In the genomic region with DNA sequence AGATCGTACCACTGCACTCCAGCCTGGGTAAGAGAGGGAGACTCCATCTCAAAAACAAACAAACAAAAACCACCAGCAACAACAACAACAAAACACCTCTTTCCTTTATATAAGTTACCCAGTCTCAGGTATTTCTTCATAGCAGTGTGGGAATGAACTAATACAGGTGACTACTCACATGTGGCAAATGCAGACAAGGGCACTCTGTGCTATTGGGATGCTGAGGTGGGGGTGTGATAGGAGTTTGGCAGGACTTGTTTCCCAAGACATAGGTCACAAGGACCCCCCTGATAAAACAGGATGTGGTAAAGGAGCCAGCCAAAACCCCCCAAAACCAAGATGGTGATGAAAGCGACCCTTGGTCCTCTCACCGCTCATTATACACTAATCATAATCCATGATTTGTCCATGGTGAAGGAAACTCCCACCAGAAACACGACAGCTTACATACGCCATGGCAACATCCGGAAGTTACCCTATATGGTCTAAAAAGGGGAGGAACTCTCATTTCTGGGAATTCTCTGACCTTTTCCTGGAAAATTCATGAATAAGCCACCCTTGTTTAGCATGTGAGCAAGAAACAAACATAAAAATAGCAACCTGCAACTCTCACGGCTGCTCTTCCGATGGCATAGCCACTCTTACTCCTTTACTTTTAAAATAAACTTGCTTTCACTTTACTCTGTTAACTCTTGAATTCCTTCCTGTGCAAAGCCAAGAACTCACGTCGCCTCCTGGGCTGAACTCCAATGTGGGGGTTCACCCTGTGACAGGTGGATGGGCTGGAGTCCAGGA, we compare ENCODE assay signal across 10 cellular contexts. TPM values are rescaled to one million over a fixed set of nuclear protein-coding genes. Genes with fewer than 3 reads are reported as not detected.
DNase-seq lines count a peak whose midpoint lies in the region; ATAC-seq and TF ChIP-seq lines count a peak whose summit lies in the region.
"Had no signal": no experiment of that assay in that cellular context is flagged by ENCODE, and none has a peak within 500 bp of the region (broad histone marks: within the 10 kb centered on the region; RNA-seq: fewer than 3 reads in every experiment).

No MANE protein-coding gene starts in this region.

- H3K27ac Mint-ChIP-seq in central memory CD8-positive, alpha-beta T cell (ENCODE audit: low read depth): peak overlapping the region; percentile 82

- DNase-seq in activated T-cell treated with anti-CD3 and anti-CD28 coated beads, Interleukin-2, amount 50 U/mL, for 4 hours: no peak
- DNase-seq in activated T-cell treated with anti-CD3 and anti-CD28 coated beads, Interleukin-2, amount 50 U/mL, for 48 hours: no peak
- DNase-seq in central memory CD8-positive, alpha-beta T cell (ENCODE audit: low spot score in 2 of 2): no peak
- DNase-seq in lower lobe of right lung (no peak), tibial nerve (ENCODE audit: low spot score in 2 of 2) (peak in 1 of 2 donors; percentile 29), ureter (ENCODE audit: low spot score) (no peak), SW480 (ENCODE audit: low spot score) (no peak)
- DNase-seq: NCI-H524 had no signal

- TF ChIP-seq CTCF in lower lobe of right lung (IDR thresholded peaks at IDR 0.05) (no peak), tibial nerve (IDR thresholded peaks at IDR 0.05) (no peak)

- no peaks in the 10 kb centered on the region for H3K27me3 ChIP-seq in lower lobe of right lung (ENCODE audit: low read depth)
- H3K27me3 ChIP-seq in tibial nerve: no peaks in the 10 kb centered on the region

- H3K36me3 Mint-ChIP-seq in activated T-cell treated with anti-CD3 and anti-CD28 coated beads, Interleukin-2, amount 50 U/mL, for 4 hours (ENCODE audit: insufficient read depth): no peaks in the 10 kb centered on the region
- peaks cover 2% of the 10 kb centered on the region for H3K36me3 Mint-ChIP-seq in central memory CD8-positive, alpha-beta T cell (ENCODE audit: insufficient read depth)

- ATAC-seq in activated T-cell treated with anti-CD3 and anti-CD28 coated beads, Interleukin-2, amount 50 U/mL, for 4 hours: peak; percentile 59 to 63
- ATAC-seq in central memory CD8-positive, alpha-beta T cell (replicated peaks; ENCODE audit: extremely low read depth, poor library complexity, severe bottlenecking): no peak
- peak; percentile 82 to 85 for ATAC-seq in lower lobe of right lung
- no peak for ATAC-seq in HG02938 (IDR thresholded peaks at IDR 0.05; ENCODE audit: unreplicated experiment)

- H3K4me1 ChIP-seq in lower lobe of right lung (peaks cover 22% of the 10 kb centered on the region), tibial nerve (peaks cover 0 to 38% (median 17%) of the 10 kb centered on the region in 4 donors)

- intact Hi-C loops in lower lobe of right lung (cut with DNase I): no loop called here

- H3K4me1 Mint-ChIP-seq in activated T-cell treated with anti-CD3 and anti-CD28 coated beads, Interleukin-2, amount 50 U/mL, for 4 hours (ENCODE audit: low read depth): peaks cover 14% of the 10 kb centered on the region
- peaks cover 7% of the 10 kb centered on the region for H3K4me1 Mint-ChIP-seq in central memory CD8-positive, alpha-beta T cell

- no peaks in the 10 kb centered on the region for H3K9me3 Mint-ChIP-seq in activated T-cell treated with anti-CD3 and anti-CD28 coated beads, Interleukin-2, amount 50 U/mL, for 4 hours
- no peaks in the 10 kb centered on the region for H3K9me3 Mint-ChIP-seq in central memory CD8-positive, alpha-beta T cell

- H3K27ac ChIP-seq in lower lobe of right lung (peak overlapping the region; percentile 73), tibial nerve (peak overlapping the region; percentile 71 to 88 (median 80))
- H3K27ac ChIP-seq: C4-2B had no signal

- H3K27me3 Mint-ChIP-seq in activated T-cell treated with anti-CD3 and anti-CD28 coated beads, Interleukin-2, amount 50 U/mL, for 4 hours (ENCODE audit: low read depth): peaks cover 5% of the 10 kb centered on the region
- no peaks in the 10 kb centered on the region for H3K27me3 Mint-ChIP-seq in central memory CD8-positive, alpha-beta T cell

- H3K4me3 ChIP-seq in lower lobe of right lung (peak overlapping the region; percentile 34), tibial nerve (peak overlapping the region in 3 of 4 donors; percentile 17 to 41 (median 39))

- TF ChIP-seq EP300 in tibial nerve (IDR thresholded peaks at IDR 0.05): peak; percentile 87 to 96

- H3K36me3 ChIP-seq in lower lobe of right lung (no peaks in the 10 kb centered on the region), tibial nerve (no peaks in the 10 kb centered on the region)

- 16 to 19% methylated on average over 10 of the region's 10 CpGs for WGBS in tibial nerve, 2 donors

- H3K9me3 ChIP-seq in lower lobe of right lung (no peaks in the 10 kb centered on the region), tibial nerve (no peaks in the 10 kb centered on the region)

- no peak for TF ChIP-seq POLR2A in tibial nerve (IDR thresholded peaks at IDR 0.05)

- H3K4me3 Mint-ChIP-seq in activated T-cell treated with anti-CD3 and anti-CD28 coated beads, Interleukin-2, amount 50 U/mL, for 4 hours: peak overlapping the region; percentile 76
- peak overlapping the region; percentile 67 for H3K4me3 Mint-ChIP-seq in central memory CD8-positive, alpha-beta T cell

RNA-seq across cellular contexts. Expression of gene INCENP, which starts 18.8 kb away (rescaled TPM):
- 10 to 100 TPM; 29.9 to 36.3 (median 32.8) TPM for total RNA-seq in activated T-cell treated with anti-CD3 and anti-CD28 coated beads, Interleukin-2, amount 50 U/mL, for 4 hours
- total RNA-seq in lower lobe of right lung (21.6 TPM), tibial nerve (10 to 100 TPM in 2 of 4 donors, 1 to 10 TPM in 2; 7.7 to 28.8 (median 13.0) TPM), ureter (14.4 TPM)

Comparison
In these comparisons a context has a peak if more than half of its experiments do, and no peak if none do; other contexts are left out.
1. ATAC-seq: peak in activated T-cell treated with anti-CD3 and anti-CD28 coated beads, Interleukin-2, amount 50 U/mL, for 4 hours (2 of 2) and lower lobe of right lung (2 of 2); none in central memory CD8-positive, alpha-beta T cell (single experiment) and HG02938 (single experiment).